22 cellular contexts compared by ENCODE assay signal in genomic region chr11:75441804-75442132, GRCh38. TPM values are rescaled to one million over a fixed set of nuclear protein-coding genes. Genes with fewer than 3 reads are reported as not detected.
DNase-seq lines count a peak whose midpoint lies in the region; ATAC-seq, FAIRE-seq and TF ChIP-seq lines count a peak whose summit lies in the region.
"Had no signal": no experiment of that assay in that cellular context is flagged by ENCODE, and none has a peak within 500 bp of the region (broad histone marks: within the 10 kb centered on the region; RNA-seq: fewer than 3 reads in every experiment).

No MANE protein-coding gene starts in this region.

- TF ChIP-seq EP300 in HepG2 (IDR thresholded peaks at IDR 0.05; ENCODE audit: low read depth in 2 of 2, low read length in 2 of 2) (no peak), HepG2 (CRISPR knock-in tag; IDR thresholded peaks at IDR 0.05; ENCODE audit: borderline replicate concordance) (no peak)

- H3K9ac ChIP-seq in HepG2 (ENCODE audit: insufficient read depth, low read depth, low read length) = no peak overlapping the region
- H3K9ac ChIP-seq: SK-N-SH had no signal

- CTCF ChIA-PET in HepG2 (lab: Yijun Ruan, JAX; ENCODE audit: low intra/inter-chr PET ratio, low total read pairs) = no interaction called here

- in situ Hi-C loops in HepG2 (cut with HindIII; ENCODE audit: extremely low pct_ligation_motif_present, low pct_unique_long_range_greater_than_20kb) = no loop called here

- H3K36me3 ChIP-seq in heart left ventricle = peaks cover 0 to 2% (median 0%) of the 10 kb centered on the region in 9 donors
- H3K36me3 ChIP-seq in HepG2 (replicated peaks in 1 of 2; ENCODE audit: control insufficient read depth in 1 of 2, insufficient read depth in 2 of 2, low read length in 2 of 2) = peaks cover 24 to 27% of the 10 kb centered on the region in 2 experiments; a peak in 4 of 5 replicates
- peaks cover 0 to 16% (median 0%) of the 10 kb centered on the region in 3 donors for H3K36me3 ChIP-seq in tibial artery
- H3K36me3 ChIP-seq: BE2C had no signal

- POLR2A ChIA-PET in HepG2 (lab: Yijun Ruan, JAX) = no interaction called here

- no peaks in the 10 kb centered on the region for H4K20me1 ChIP-seq in HepG2 (ENCODE audit: insufficient read depth, low read length)

- FAIRE-seq in HepG2 (lab: Jason Lieb, UNC) = no peak
- FAIRE-seq: A549, D721Med had no signal

- ATAC-seq in heart left ventricle (peak; percentile 30 to 82 (median 62)), foreskin keratinocyte (peak; percentile 55), HepG2 (no peak)
- ATAC-seq: A549, Panc1 had no signal

- H3K9me3 ChIP-seq in heart left ventricle (no peaks in the 10 kb centered on the region), HepG2 (ENCODE audit: low read length) (no peaks in the 10 kb centered on the region), tibial artery (no peaks in the 10 kb centered on the region)
- H3K9me3 ChIP-seq: A549, BE2C, SK-N-SH had no signal

- H3K27ac ChIP-seq in heart left ventricle (no peak overlapping the region), foreskin keratinocyte (no peak overlapping the region), HepG2 (ENCODE audit: extremely low read length, insufficient read depth, low read length) (no peak overlapping the region), tibial artery (no peak overlapping the region)
- H3K27ac ChIP-seq: A549 had no signal

- WGBS in heart left ventricle, 4 donors = 40 to 75% (median 51%) methylated on average over 7 of the region's 7 CpGs
- WGBS in HepG2 (ENCODE audit: low lambda C conversion rate) = 97% methylated on average over 7 of the region's 7 CpGs

- H2AFZ ChIP-seq in HepG2 (ENCODE audit: low read length) = no peak overlapping the region

- no peaks in the 10 kb centered on the region for H3K27me3 ChIP-seq in heart left ventricle
- peaks cover 35% of the 10 kb centered on the region for H3K27me3 ChIP-seq in foreskin keratinocyte
- H3K27me3 ChIP-seq in HepG2 (ENCODE audit: control insufficient read depth in 1 of 2, insufficient read depth in 2 of 2, low read length in 2 of 2) = no peaks in the 10 kb centered on the region
- H3K27me3 ChIP-seq in tibial artery = no peaks in the 10 kb centered on the region
- H3K27me3 ChIP-seq: BE2C had no signal

- H3K4me3 ChIP-seq in heart left ventricle = no peak overlapping the region
- no peak overlapping the region for H3K4me3 ChIP-seq in HepG2 (replicated peaks in 1 of 3; ENCODE audit: insufficient read depth in 1 of 3, low read depth in 2 of 3, low read length in 3 of 3)
- no peak overlapping the region for H3K4me3 ChIP-seq in tibial artery
- H3K4me3 ChIP-seq: A549 had no signal

- H3K79me2 ChIP-seq in HepG2 (ENCODE audit: insufficient read depth, low read length) = no peaks in the 10 kb centered on the region

- BruUV-seq in HepG2 (replicated peaks; lab: Mats Ljungman, UMichigan) = no TSS peak

- TF ChIP-seq RAD21 in HepG2 (CRISPR knock-in tag; IDR thresholded peaks at IDR 0.05) = no peak

- intact Hi-C loops in heart left ventricle (cut with DNase I) (loop anchor here in 3 of 10 donors (10.0 kb wide), 1 partner anchor 47 kb away; the partner anchor contains the start of gene RPS3 (in 3 of the 3)), cardiac septum (cut with DNase I) (loop anchor here (10.0 kb wide), 1 partner anchor 423 kb away; no protein-coding TSS in a partner anchor), HepG2 (cut with micrococcal nuclease; ENCODE audit: unreplicated experiment) (no loop called here), tibial artery (cut with DNase I; ENCODE audit: low total_unique reads) (loop anchor here (10.0 kb wide), 1 partner anchor 47 kb away; the partner anchor contains the start of gene RPS3)

- DNase-seq in heart left ventricle (peak in 3 of 5 donors; percentile 47 to 65 (median 57)), cardiac septum (ENCODE audit: low spot score) (no peak), foreskin keratinocyte (peak in 1 of 2 donors; percentile 63), HepG2 (ENCODE audit: low spot score) (no peak), tibial artery (no peak), AG20443 (ENCODE audit: low spot score) (no peak), NCI-H446 (lab: John Stamatoyannopoulos, UW) (no peak), NCI-H1930 (lab: John Stamatoyannopoulos, UW) (no peak)
- DNase-seq: BE2C; DMS79; Kasumi-1; NCI-H1694; NCI-H2081 treated with DMSO at 0.1 percent for 48 hours; NCI-H69; NK-92 treated with Interleukin-12 subunit alpha and Interleukin-12 subunit beta, amount 100 ng/mL, for 24 hours; SHP77 treated with DMSO at 0.1 percent for 48 hours; SK-N-SH had no signal

- TF ChIP-seq POLR2A in heart left ventricle (IDR thresholded peaks at IDR 0.05) (no peak), HepG2 (IDR thresholded peaks at IDR 0.05; ENCODE audit: insufficient read depth in 1 of 2, low read depth in 2 of 2, low read length in 2 of 2) (no peak)

- TF ChIP-seq CTCF in heart left ventricle (IDR thresholded peaks at IDR 0.05) (no peak), foreskin keratinocyte (conservative IDR thresholded peaks at IDR 0.05) (no peak), HepG2 (CRISPR knock-in tag; IDR thresholded peaks at IDR 0.05) (no peak), tibial artery (IDR thresholded peaks at IDR 0.05) (no peak)

- no peak overlapping the region for H3K4me2 ChIP-seq in HepG2 (ENCODE audit: low read depth, low read length)
- H3K4me2 ChIP-seq: A549, SK-N-SH had no signal

- H3K4me1 ChIP-seq in heart left ventricle (peaks cover 0 to 7% (median 0%) of the 10 kb centered on the region in 12 donors), foreskin keratinocyte (no peaks in the 10 kb centered on the region), HepG2 (ENCODE audit: insufficient read depth, low read length) (peaks cover 12% of the 10 kb centered on the region), tibial artery (no peaks in the 10 kb centered on the region)
- H3K4me1 ChIP-seq: BE2C had no signal

TF ChIP-seq in HepG2, 621 proteins besides CTCF, POLR2A, EP300 and RAD21 (continues in another document):
- no peak for TF ChIP-seq MED13 (CRISPR knock-in tag; IDR thresholded peaks at IDR 0.05)

RNA-seq across cellular contexts. Expression of gene KLHL35, which starts 8.8 kb away (rescaled TPM):
- 1 to 10 TPM in 1 of 9 donors, under 1 TPM in 7, not detected in 1; 0.21 to 1.1 (median 0.45) TPM for total RNA-seq in heart left ventricle
- polyA plus RNA-seq in heart left ventricle = under 1 TPM; 0.11 to 0.76 TPM
- 0.75 TPM for total RNA-seq in cardiac septum
- 0.25 and 0.95 TPM in 2 replicates for total RNA-seq in foreskin keratinocyte
- polyA plus RNA-seq in foreskin keratinocyte = 0.23 and 1.2 TPM in 2 replicates
- not detected in 2 replicates for total RNA-seq in HepG2 (2016; rRNA removed; fragmentation: Illumina TruSeq; extraction: Trizol)
- not detected in 2 replicates for total RNA-seq in HepG2 (2016; cell fraction: cytosol; rRNA removed; fragmentation: Illumina TruSeq; extraction: Trizol; ENCODE audit: low read depth)
- total RNA-seq in HepG2 (2016; cell fraction: insoluble cytoplasmic fraction; rRNA removed; fragmentation: Illumina TruSeq; extraction: Trizol) = not detected in 2 replicates
- total RNA-seq in HepG2 (2016; cell fraction: membrane; rRNA removed; fragmentation: Illumina TruSeq; extraction: Trizol) = not detected in 2 replicates
- not detected in 2 replicates for total RNA-seq in HepG2 (2016; cell fraction: nucleus; rRNA removed; fragmentation: Illumina TruSeq; extraction: Trizol)
- not detected in 2 replicates for polyA plus RNA-seq in HepG2 (2011; rRNA removed)
- polyA plus RNA-seq in HepG2 (2011; cell fraction: cytosol; rRNA removed) = 0.03 TPM in 1 of 2 replicates, not detected in the other
- polyA plus RNA-seq in HepG2 (2011; cell fraction: nucleus; rRNA removed) = 0.10 and 0.14 TPM in 2 replicates
- 0.12 TPM in 1 of 2 replicates, not detected in the other for polyA plus RNA-seq in HepG2 (2012)
- not detected in 2 replicates for polyA plus RNA-seq in HepG2 (2016; cell fraction: cytosol; fragmentation: Illumina TruSeq; extraction: Trizol; ENCODE audit: low read depth)
- not detected in 2 replicates for polyA plus RNA-seq in HepG2 (2016; cell fraction: insoluble cytoplasmic fraction; fragmentation: Illumina TruSeq; extraction: Trizol; ENCODE audit: low read depth)
- not detected in 2 replicates for polyA plus RNA-seq in HepG2 (2016; cell fraction: membrane; fragmentation: Illumina TruSeq; extraction: Trizol; ENCODE audit: low read depth)
- polyA plus RNA-seq in HepG2 (2016; cell fraction: nucleus; fragmentation: Illumina TruSeq; extraction: Trizol; ENCODE audit: insufficient read depth, low read depth) = 1.3 TPM in 1 of 2 replicates, not detected in the other
- 9.7 TPM in 1 of 2 replicates, not detected in the other for polyA minus RNA-seq in HepG2 (2011; rRNA and poly(A)+ RNA removed; ENCODE audit: low replicate concordance)
- 0.70 TPM in 1 of 2 replicates, not detected in the other for polyA minus RNA-seq in HepG2 (2011; cell fraction: cytosol; rRNA and poly(A)+ RNA removed)
- polyA minus RNA-seq in HepG2 (2011; cell fraction: nucleus; rRNA and poly(A)+ RNA removed) = 0.64 TPM in 1 of 2 replicates, not detected in the other
- total RNA-seq: H4, MCF 10A had no signal

RNA-seq across cellular contexts. Expression of gene RPS3, which starts 42.5 kb away (rescaled TPM):
- total RNA-seq in heart left ventricle = 1,000 to 10,000 TPM in 4 of 9 donors, 100 to 1,000 TPM in 5; 434 to 1,232 (median 990) TPM
- polyA plus RNA-seq in heart left ventricle = 1,000 to 10,000 TPM in 1 of 2 donors, 100 to 1,000 TPM in 1; 761 to 2,100 TPM
- total RNA-seq in cardiac septum = 717 TPM
- 2,535 and 3,000 TPM in 2 replicates for total RNA-seq in foreskin keratinocyte
- polyA plus RNA-seq in foreskin keratinocyte = 4,692 and 4,741 TPM in 2 replicates
- 2,143 and 2,814 TPM in 2 replicates for total RNA-seq in HepG2 (2016; rRNA removed; fragmentation: Illumina TruSeq; extraction: Trizol)
- 3,026 and 3,837 TPM in 2 replicates for total RNA-seq in HepG2 (2016; cell fraction: cytosol; rRNA removed; fragmentation: Illumina TruSeq; extraction: Trizol; ENCODE audit: low read depth)
- total RNA-seq in HepG2 (2016; cell fraction: insoluble cytoplasmic fraction; rRNA removed; fragmentation: Illumina TruSeq; extraction: Trizol) = 2,366 and 2,701 TPM in 2 replicates
- total RNA-seq in HepG2 (2016; cell fraction: membrane; rRNA removed; fragmentation: Illumina TruSeq; extraction: Trizol) = 5,197 and 5,735 TPM in 2 replicates
- 799 and 826 TPM in 2 replicates for total RNA-seq in HepG2 (2016; cell fraction: nucleus; rRNA removed; fragmentation: Illumina TruSeq; extraction: Trizol)
- 3,295 and 3,616 TPM in 2 replicates for polyA plus RNA-seq in HepG2 (2011; rRNA removed)
- polyA plus RNA-seq in HepG2 (2011; cell fraction: cytosol; rRNA removed) = 3,790 and 3,975 TPM in 2 replicates
- 1,120 and 1,329 TPM in 2 replicates for polyA plus RNA-seq in HepG2 (2011; cell fraction: nucleus; rRNA removed)
- polyA plus RNA-seq in HepG2 (2012) = 4,677 and 5,383 TPM in 2 replicates
- 4,653 and 5,328 TPM in 2 replicates for polyA plus RNA-seq in HepG2 (2016; cell fraction: cytosol; fragmentation: Illumina TruSeq; extraction: Trizol; ENCODE audit: low read depth)
- polyA plus RNA-seq in HepG2 (2016; cell fraction: insoluble cytoplasmic fraction; fragmentation: Illumina TruSeq; extraction: Trizol; ENCODE audit: low read depth) = 3,740 and 3,849 TPM in 2 replicates
- polyA plus RNA-seq in HepG2 (2016; cell fraction: membrane; fragmentation: Illumina TruSeq; extraction: Trizol; ENCODE audit: low read depth) = 7,247 and 7,550 TPM in 2 replicates
- polyA plus RNA-seq in HepG2 (2016; cell fraction: nucleus; fragmentation: Illumina TruSeq; extraction: Trizol; ENCODE audit: insufficient read depth, low read depth) = 2,020 and 2,028 TPM in 2 replicates
- 1,170 and 2,337 TPM in 2 replicates for polyA minus RNA-seq in HepG2 (2011; rRNA and poly(A)+ RNA removed; ENCODE audit: low replicate concordance)
- polyA minus RNA-seq in HepG2 (2011; cell fraction: cytosol; rRNA and poly(A)+ RNA removed) = 547 and 597 TPM in 2 replicates
- 281 and 352 TPM in 2 replicates for polyA minus RNA-seq in HepG2 (2011; cell fraction: nucleus; rRNA and poly(A)+ RNA removed)

Comparison
In these comparisons a context has a peak if more than half of its experiments do, and no peak if none do; other contexts are left out.
1. DNase-seq: peak in heart left ventricle (3 of 5); none in cardiac septum (single experiment), HepG2 (single experiment), tibial artery (0 of 2), AG20443 (single experiment), NCI-H446 (0 of 2) and NCI-H1930 (0 of 2).